Comparison of ENCODE assay signal across 7 cellular contexts in genomic region chr12:57085999-57086950, GRCh38. TPM values are rescaled to one million over a fixed set of nuclear protein-coding genes. Genes with fewer than 3 reads are reported as not detected.
DNase-seq lines count a peak whose midpoint lies in the region; ATAC-seq and TF ChIP-seq lines count a peak whose summit lies in the region.

No MANE protein-coding gene starts in this region.

- H3K9me3 ChIP-seq in endocrine pancreas (ENCODE audit: control insufficient read depth, low read length) (no peaks in the 10 kb centered on the region), mucosa of descending colon (no peaks in the 10 kb centered on the region), stomach (no peaks in the 10 kb centered on the region)

- TF ChIP-seq CTCF in GM12872 (IDR thresholded peaks at IDR 0.05; ENCODE audit: insufficient read depth, low read depth, low read length): peak; percentile 47
- TF ChIP-seq CTCF in mucosa of descending colon (IDR thresholded peaks at IDR 0.05): no peak
- peak in 1 of 7 experiments; percentile 13 for TF ChIP-seq CTCF in stomach (IDR thresholded peaks at IDR 0.05)

- no peaks in the 10 kb centered on the region for H3K36me3 ChIP-seq in endocrine pancreas (ENCODE audit: control insufficient read depth, insufficient read depth, low read length)
- H3K36me3 ChIP-seq in mucosa of descending colon (ENCODE audit: low read depth): no peaks in the 10 kb centered on the region
- peaks cover 1 to 5% (median 4%) of the 10 kb centered on the region in 4 donors for H3K36me3 ChIP-seq in stomach

- H3K4me3 ChIP-seq in endocrine pancreas (ENCODE audit: control insufficient read depth, insufficient read depth, low read length) (peak overlapping the region; percentile 84), mucosa of descending colon (peak overlapping the region; percentile 30), stomach (peak overlapping the region; percentile 87 to 93 (median 90))

- no peak for ATAC-seq in mucosa of descending colon
- ATAC-seq in HG02840 (IDR thresholded peaks at IDR 0.05; ENCODE audit: low FRiP score, unreplicated experiment): no peak

- no peaks in the 10 kb centered on the region for H3K4me1 ChIP-seq in endocrine pancreas (ENCODE audit: control insufficient read depth, insufficient read depth, low read length)
- peaks cover 30% of the 10 kb centered on the region for H3K4me1 ChIP-seq in mucosa of descending colon (ENCODE audit: low read depth)
- peaks cover 29 to 52% (median 39%) of the 10 kb centered on the region in 4 donors for H3K4me1 ChIP-seq in stomach

- H3K9ac ChIP-seq in endocrine pancreas (ENCODE audit: control insufficient read depth, insufficient read depth, low read length): peak overlapping the region; percentile 91

- DNase-seq in NCI-H1105 (lab: John Stamatoyannopoulos, UW) (peak; percentile 33), mucosa of descending colon (peak in 2 of 3 donors; percentile 52 to 81), stomach (peak; percentile 37)
- DNase-seq in activated CD4-positive, alpha-beta T cell treated with anti-CD3 and anti-CD28 coated beads, Interleukin-2, amount 50 U/mL, for 1 hour: peak; percentile 45

- no peaks in the 10 kb centered on the region for H3K27me3 ChIP-seq in endocrine pancreas (ENCODE audit: control insufficient read depth, insufficient read depth, low read length)
- H3K27me3 ChIP-seq in stomach: no peaks in the 10 kb centered on the region

- intact Hi-C loops in mucosa of descending colon (cut with DNase I, micrococcal nuclease) (no loop called here), stomach (cut with DNase I; ENCODE audit: low total_unique reads) (no loop called here)

- no peak for TF ChIP-seq EP300 in stomach (IDR thresholded peaks at IDR 0.05)

- H3K27ac ChIP-seq in stomach: peak overlapping the region; percentile 93 to 99 (median 98)

- no peak for TF ChIP-seq POLR2A in stomach (IDR thresholded peaks at IDR 0.05)

- WGBS in stomach, 5 donors: 9 to 21% (median 11%) methylated on average over 24 of the region's 24 CpGs

RNA-seq across cellular contexts. Expression of gene NAB2, which starts 2.6 kb away (rescaled TPM):
- 10 to 100 TPM in 1 of 3 donors, 1 to 10 TPM in 2; 2.6 to 29.3 (median 3.9) TPM for total RNA-seq in mucosa of descending colon
- total RNA-seq in stomach: 10 to 100 TPM in 2 of 5 donors, 1 to 10 TPM in 2, not detected in 1; 1.7 to 12.1 (median 8.3) TPM
- polyA plus RNA-seq in stomach: 10 to 100 TPM; 14.1 to 16.6 (median 16.3) TPM

RNA-seq across cellular contexts. Expression of gene NEMP1, which starts 7.7 kb away (rescaled TPM):
- total RNA-seq in mucosa of descending colon (10 to 100 TPM in 2 of 3 donors, 1 to 10 TPM in 1; 6.3 to 16.9 (median 10.2) TPM), stomach (10 to 100 TPM in 1 of 5 donors, 1 to 10 TPM in 4; 1.2 to 16.7 (median 2.7) TPM)
- polyA plus RNA-seq in stomach: 1 to 10 TPM; 1.1 to 3.8 (median 2.2) TPM

RNA-seq across cellular contexts. Expression of gene STAT6, which starts 24.9 kb away (rescaled TPM):
- total RNA-seq in mucosa of descending colon (100 to 1,000 TPM; 219 to 286 (median 281) TPM), stomach (100 to 1,000 TPM in 4 of 5 donors, 10 to 100 TPM in 1; 81.9 to 343 (median 209) TPM)
- 100 to 1,000 TPM; 138 to 477 (median 147) TPM for polyA plus RNA-seq in stomach

RNA-seq across cellular contexts. Expression of gene MYO1A, which starts 36.3 kb away (rescaled TPM):
- total RNA-seq in mucosa of descending colon: 100 to 1,000 TPM; 167 to 444 (median 219) TPM
- total RNA-seq in stomach: 10 to 100 TPM in 4 of 5 donors, 1 to 10 TPM in 1; 2.7 to 97.3 (median 19.3) TPM
- polyA plus RNA-seq in stomach: 10 to 100 TPM in 1 of 3 donors, 1 to 10 TPM in 1, under 1 TPM in 1; 0.70 to 16.2 (median 1.2) TPM

RNA-seq across cellular contexts. Expression of gene LRP1, which starts 42.0 kb away (rescaled TPM):
- total RNA-seq in mucosa of descending colon (100 to 1,000 TPM; 128 to 223 (median 148) TPM), stomach (100 to 1,000 TPM in 4 of 5 donors, 10 to 100 TPM in 1; 97.8 to 510 (median 129) TPM)
- polyA plus RNA-seq in stomach: 10 to 100 TPM; 13.5 to 25.9 (median 13.6) TPM

Comparison
In these comparisons a context has a peak if more than half of its experiments do, and no peak if none do; other contexts are left out.
1. H3K4me3 ChIP-seq: peak in every context shown above with its lines; median percentile 90 in stomach; 84 in endocrine pancreas; 30 in mucosa of descending colon.